In genomic region chr4:186335793-186336192, GRCh38 we compare ENCODE assay signal across 4 cellular contexts.
"Had no signal": no experiment of that assay in that cellular context is flagged by ENCODE, and none has a peak within 500 bp of the region (broad histone marks: within the 10 kb centered on the region; RNA-seq: fewer than 3 reads in every experiment).

No MANE protein-coding gene starts in this region.

- H3K4me3 ChIP-seq: K562 had no signal

- H3K27ac ChIP-seq: HL-60 had no signal

- ATAC-seq: HepG2, K562 had no signal

- DNase-seq: IMR-90 had no signal
